In genomic region chr15:75622505-75622904, GRCh38 we compare ENCODE assay signal across 19 cellular contexts. TPM values are rescaled to one million over a fixed set of nuclear protein-coding genes. Genes with fewer than 3 reads are reported as not detected.
DNase-seq lines count a peak whose midpoint lies in the region; ATAC-seq and TF ChIP-seq lines count a peak whose summit lies in the region.
"Had no signal": no experiment of that assay in that cellular context is flagged by ENCODE, and none has a peak within 500 bp of the region (broad histone marks: within the 10 kb centered on the region; RNA-seq: fewer than 3 reads in every experiment).

No MANE protein-coding gene starts in this region.

- H3K9me3 ChIP-seq in CD8-positive, alpha-beta T cell (ENCODE audit: low read length): no peaks in the 10 kb centered on the region
- H3K9me3 ChIP-seq in naive thymus-derived CD4-positive, alpha-beta T cell (ENCODE audit: control insufficient read depth in 2 of 3, low read length in 3 of 3): no peaks in the 10 kb centered on the region
- H3K9me3 ChIP-seq: SJSA1 had no signal

- peak overlapping the region; percentile 90 for H3K27ac ChIP-seq in ACC112 (ENCODE audit: low read depth, low read length)
- H3K27ac ChIP-seq in CD8-positive, alpha-beta T cell (ENCODE audit: low read depth, low read length): no peak overlapping the region
- peak overlapping the region; percentile 11 for H3K27ac ChIP-seq in naive thymus-derived CD4-positive, alpha-beta T cell (ENCODE audit: low read depth, low read length)
- H3K27ac ChIP-seq: SJSA1 had no signal

- peaks cover 41% of the 10 kb centered on the region for H3K4me1 Mint-ChIP-seq in CD8-positive, alpha-beta T cell (ENCODE audit: low read depth)
- H3K4me1 Mint-ChIP-seq in activated CD4-positive, alpha-beta memory T cell treated with anti-CD3 and anti-CD28 coated beads for 36 hours (ENCODE audit: low read depth): peaks cover 41% of the 10 kb centered on the region
- peaks cover 31 to 49% (median 40%) of the 10 kb centered on the region in 7 donors for H3K4me1 Mint-ChIP-seq in naive thymus-derived CD4-positive, alpha-beta T cell

- ATAC-seq in CD8-positive, alpha-beta T cell: no peak
- ATAC-seq in naive thymus-derived CD4-positive, alpha-beta T cell: no peak
- no peak for ATAC-seq in HG03175 (IDR thresholded peaks at IDR 0.05; ENCODE audit: unreplicated experiment)
- no peak for ATAC-seq in GM19023 (IDR thresholded peaks at IDR 0.05; ENCODE audit: unreplicated experiment)

- H3K36me3 Mint-ChIP-seq in CD8-positive, alpha-beta T cell: peaks cover 37% of the 10 kb centered on the region
- peaks cover 10% of the 10 kb centered on the region for H3K36me3 Mint-ChIP-seq in activated CD4-positive, alpha-beta memory T cell treated with anti-CD3 and anti-CD28 coated beads for 36 hours
- H3K36me3 Mint-ChIP-seq in naive thymus-derived CD4-positive, alpha-beta T cell: peaks cover 0 to 17% (median 6%) of the 10 kb centered on the region in 5 donors

- DNase-seq in CD8-positive, alpha-beta T cell: no peak
- DNase-seq in activated CD4-positive, alpha-beta memory T cell treated with anti-CD3 and anti-CD28 coated beads for 36 hours: no peak
- no peak for DNase-seq in naive thymus-derived CD4-positive, alpha-beta T cell
- DNase-seq in H4 (ENCODE audit: low spot score): no peak
- DNase-seq in kidney glomerular epithelial cell (lab: John Stamatoyannopoulos, UW): no peak
- DNase-seq: activated CD4-positive, alpha-beta T cell treated with anti-CD3 and anti-CD28 coated beads, Interleukin-2, amount 50 U/mL, for 1 hour; activated effector memory CD4-positive, alpha-beta T cell treated with anti-CD3 and anti-CD28 coated beads, Interleukin-2, amount 50 U/mL, for 16 hours; head of caudate nucleus; Karpas-422; NCI-H1105 treated with DMSO at 0.1 percent for 48 hours; NCI-H774; posterior cingulate gyrus; small intestine; stimulated activated CD8-positive, alpha-beta memory T cell treated with anti-CD3 and anti-CD28 coated beads, Interleukin-4, amount 100 ng/mL, for 48 hours had no signal

- H3K27me3 ChIP-seq in ACC112 (ENCODE audit: insufficient read depth, low read length): no peaks in the 10 kb centered on the region
- no peaks in the 10 kb centered on the region for H3K27me3 ChIP-seq in CD8-positive, alpha-beta T cell (ENCODE audit: insufficient read depth, low read length)
- no peaks in the 10 kb centered on the region for H3K27me3 ChIP-seq in naive thymus-derived CD4-positive, alpha-beta T cell (ENCODE audit: control insufficient read depth in 2 of 2, insufficient read depth in 2 of 2, low read length in 2 of 2)
- H3K27me3 ChIP-seq: SJSA1 had no signal

- H3K79me2 ChIP-seq in ACC112 (ENCODE audit: control insufficient read depth, insufficient read depth, low read length, unreplicated experiment): peaks cover 17% of the 10 kb centered on the region

- H3K4me3 Mint-ChIP-seq in CD8-positive, alpha-beta T cell: no peak overlapping the region
- H3K4me3 Mint-ChIP-seq in activated CD4-positive, alpha-beta memory T cell treated with anti-CD3 and anti-CD28 coated beads for 36 hours: no peak overlapping the region
- peak overlapping the region in 7 of 10 donors; percentile 1 to 38 (median 23) for H3K4me3 Mint-ChIP-seq in naive thymus-derived CD4-positive, alpha-beta T cell

- intact Hi-C loops in CD8-positive, alpha-beta T cell (cut with DNase I, micrococcal nuclease): loop anchor here in 1 of 2 experiments (10.0 kb wide), 1 partner anchor 838 kb away; the partner anchor contains the start of gene CSK
- intact Hi-C loops in activated CD4-positive, alpha-beta memory T cell treated with anti-CD3 and anti-CD28 coated beads for 36 hours (cut with micrococcal nuclease): no loop called here
- intact Hi-C loops in naive thymus-derived CD4-positive, alpha-beta T cell (cut with micrococcal nuclease): no loop called here

- no peaks in the 10 kb centered on the region for H3K9me3 Mint-ChIP-seq in CD8-positive, alpha-beta T cell
- H3K9me3 Mint-ChIP-seq in activated CD4-positive, alpha-beta memory T cell treated with anti-CD3 and anti-CD28 coated beads for 36 hours: no peaks in the 10 kb centered on the region
- no peaks in the 10 kb centered on the region for H3K9me3 Mint-ChIP-seq in naive thymus-derived CD4-positive, alpha-beta T cell

- H3K27me3 Mint-ChIP-seq in CD8-positive, alpha-beta T cell (ENCODE audit: low read depth): no peaks in the 10 kb centered on the region
- H3K27me3 Mint-ChIP-seq in activated CD4-positive, alpha-beta memory T cell treated with anti-CD3 and anti-CD28 coated beads for 36 hours: no peaks in the 10 kb centered on the region
- H3K27me3 Mint-ChIP-seq in naive thymus-derived CD4-positive, alpha-beta T cell: no peaks in the 10 kb centered on the region

- H2AFZ ChIP-seq in ACC112 (ENCODE audit: low read length, unreplicated experiment): no peak overlapping the region

- TF ChIP-seq CTCF in CD8-positive, alpha-beta T cell (IDR thresholded peaks at IDR 0.05): no peak

- no peak overlapping the region for H3K4me3 ChIP-seq in ACC112 (ENCODE audit: low read depth, low read length)
- no peak overlapping the region for H3K4me3 ChIP-seq in CD8-positive, alpha-beta T cell (ENCODE audit: low read depth, low read length)
- H3K4me3 ChIP-seq in naive thymus-derived CD4-positive, alpha-beta T cell (ENCODE audit: low read length): no peak overlapping the region
- H3K4me3 ChIP-seq: lung, SJSA1 had no signal

- CTCF ChIA-PET in CD8-positive, alpha-beta T cell (lab: Charles Lee): no interaction called here
- CTCF ChIA-PET in activated CD4-positive, alpha-beta memory T cell treated with anti-CD3 and anti-CD28 coated beads for 36 hours (lab: Charles Lee): no interaction called here
- CTCF ChIA-PET in naive thymus-derived CD4-positive, alpha-beta T cell (lab: Charles Lee): no interaction called here

- peaks cover 10% of the 10 kb centered on the region for H3K36me3 ChIP-seq in ACC112 (ENCODE audit: insufficient read depth, low read length)
- H3K36me3 ChIP-seq in CD8-positive, alpha-beta T cell (ENCODE audit: insufficient read depth, low read length): peaks cover 5% of the 10 kb centered on the region
- H3K36me3 ChIP-seq in naive thymus-derived CD4-positive, alpha-beta T cell (ENCODE audit: control insufficient read depth in 2 of 3, insufficient read depth in 3 of 3, low read length in 3 of 3): peaks cover 0 to 32% (median 0%) of the 10 kb centered on the region in 3 experiments

- POLR2A ChIA-PET in CD8-positive, alpha-beta T cell (lab: Charles Lee): no interaction called here
- POLR2A ChIA-PET in activated CD4-positive, alpha-beta memory T cell treated with anti-CD3 and anti-CD28 coated beads for 36 hours (lab: Charles Lee): no interaction called here
- POLR2A ChIA-PET in naive thymus-derived CD4-positive, alpha-beta T cell (lab: Charles Lee): interaction anchor here (0.7 to 1.0 kb wide), 2 partner anchors 65 to 255 kb away, joined by 4 read pairs; no protein-coding TSS in a partner anchor

- H3K4me1 ChIP-seq in ACC112 (ENCODE audit: control insufficient read depth, insufficient read depth, low read length, unreplicated experiment): peaks cover 25% of the 10 kb centered on the region
- peaks cover 22% of the 10 kb centered on the region for H3K4me1 ChIP-seq in CD8-positive, alpha-beta T cell (ENCODE audit: insufficient read depth, low read length)
- H3K4me1 ChIP-seq in naive thymus-derived CD4-positive, alpha-beta T cell (ENCODE audit: control insufficient read depth in 2 of 2, insufficient read depth in 2 of 2, low read length in 2 of 2): peaks cover 18 to 23% of the 10 kb centered on the region in 2 donors

- peak overlapping the region; percentile 71 for H3K27ac Mint-ChIP-seq in CD8-positive, alpha-beta T cell
- peak overlapping the region; percentile 63 for H3K27ac Mint-ChIP-seq in activated CD4-positive, alpha-beta memory T cell treated with anti-CD3 and anti-CD28 coated beads for 36 hours
- H3K27ac Mint-ChIP-seq in naive thymus-derived CD4-positive, alpha-beta T cell: peak overlapping the region; percentile 10 to 84 (median 66)

RNA-seq across cellular contexts. Expression of gene SNUPN, which starts 3.0 kb away (rescaled TPM):
- total RNA-seq in CD8-positive, alpha-beta T cell: 1 to 10 TPM; 7.7 TPM
- total RNA-seq in activated CD4-positive, alpha-beta memory T cell treated with anti-CD3 and anti-CD28 coated beads for 36 hours: 10 to 100 TPM; 33.4 to 34.2 TPM
- 10 to 100 TPM; 16.5 to 33.2 (median 21.5) TPM for total RNA-seq in naive thymus-derived CD4-positive, alpha-beta T cell
- 10 to 100 TPM; 41.1 to 51.5 TPM for polyA plus RNA-seq in naive thymus-derived CD4-positive, alpha-beta T cell
- 33.7 and 51.0 TPM in 2 replicates for total RNA-seq in H4 (2014; rRNA removed; shearing (Covaris generic))

RNA-seq across cellular contexts. Expression of gene IMP3, which starts 17.5 kb away (rescaled TPM):
- total RNA-seq in CD8-positive, alpha-beta T cell: 10 to 100 TPM; 67.1 to 69.5 TPM
- total RNA-seq in activated CD4-positive, alpha-beta memory T cell treated with anti-CD3 and anti-CD28 coated beads for 36 hours: 10 to 100 TPM; 71.7 to 72.4 TPM
- total RNA-seq in naive thymus-derived CD4-positive, alpha-beta T cell: 100 to 1,000 TPM in 1 of 5 experiments, 10 to 100 TPM in 4; 32.3 to 100 (median 89.5) TPM
- polyA plus RNA-seq in naive thymus-derived CD4-positive, alpha-beta T cell: 100 to 1,000 TPM; 232 to 325 TPM
- total RNA-seq in H4 (2014; rRNA removed; shearing (Covaris generic)): 161 and 188 TPM in 2 replicates

RNA-seq across cellular contexts. Expression of gene SNX33, which starts 25.2 kb away (rescaled TPM):
- under 1 TPM; 0.56 to 0.95 TPM for total RNA-seq in CD8-positive, alpha-beta T cell
- total RNA-seq in activated CD4-positive, alpha-beta memory T cell treated with anti-CD3 and anti-CD28 coated beads for 36 hours: 1 to 10 TPM; 3.0 to 3.2 TPM
- 1 to 10 TPM in 4 of 5 experiments, under 1 TPM in 1; 0.94 to 3.4 (median 1.4) TPM for total RNA-seq in naive thymus-derived CD4-positive, alpha-beta T cell
- under 1 TPM; 0.13 to 0.22 TPM for polyA plus RNA-seq in naive thymus-derived CD4-positive, alpha-beta T cell
- total RNA-seq in H4 (2014; rRNA removed; shearing (Covaris generic)): 5.1 and 5.8 TPM in 2 replicates

RNA-seq across cellular contexts. Expression of gene PTPN9, which starts 43.4 kb away (rescaled TPM):
- 1 to 10 TPM; 4.8 to 5.6 TPM for total RNA-seq in CD8-positive, alpha-beta T cell
- total RNA-seq in activated CD4-positive, alpha-beta memory T cell treated with anti-CD3 and anti-CD28 coated beads for 36 hours: 10 to 100 TPM; 19.2 to 20.9 TPM
- total RNA-seq in naive thymus-derived CD4-positive, alpha-beta T cell: 10 to 100 TPM; 11.2 to 35.6 (median 15.7) TPM
- polyA plus RNA-seq in naive thymus-derived CD4-positive, alpha-beta T cell: 10 to 100 TPM; 14.3 to 20.7 TPM
- 13.4 and 21.0 TPM in 2 replicates for total RNA-seq in H4 (2014; rRNA removed; shearing (Covaris generic))

Comparison
In these comparisons a context has a peak if more than half of its experiments do, and no peak if none do; other contexts are left out.
1. H3K4me3 Mint-ChIP-seq: peak in naive thymus-derived CD4-positive, alpha-beta T cell (7 of 10); none in CD8-positive, alpha-beta T cell (single experiment) and activated CD4-positive, alpha-beta memory T cell treated with anti-CD3 and anti-CD28 coated beads for 36 hours (single experiment).
2. Peak in every context shown above with its lines, with median percentiles within 50 percentile points of each other: H3K27ac Mint-ChIP-seq.